In the genomic region with DNA sequence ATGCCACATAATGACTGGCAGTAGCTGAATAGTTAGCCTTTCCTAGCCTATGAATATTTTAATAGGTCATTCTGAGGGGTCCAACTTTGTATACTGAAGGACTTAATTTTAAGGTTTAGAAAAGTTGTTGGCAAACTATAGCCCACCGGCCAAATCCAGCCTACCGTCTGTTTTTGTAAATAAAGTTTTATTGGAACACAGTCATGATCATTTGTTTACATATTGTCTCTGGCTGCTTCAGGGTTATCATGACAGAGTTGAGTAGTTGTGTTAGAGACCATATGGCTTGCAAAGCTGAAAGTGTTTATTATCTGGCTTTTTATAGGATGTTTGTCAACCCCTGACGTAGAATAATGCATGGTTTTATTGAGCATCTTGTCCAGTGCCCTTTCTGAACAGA, we compare ENCODE assay signal across 27 cellular contexts.
"Had no signal": no experiment of that assay in that cellular context is flagged by ENCODE, and none has a peak within 500 bp of the region (broad histone marks: within the 10 kb centered on the region; RNA-seq: fewer than 3 reads in every experiment).

No MANE protein-coding gene starts in this region.

- H3K4me3 ChIP-seq: coronary artery, dorsolateral prefrontal cortex had no signal

- H3K36me3 ChIP-seq: brain microvascular endothelial cell had no signal

- H3K27me3 ChIP-seq: brain microvascular endothelial cell, dorsolateral prefrontal cortex had no signal

- FAIRE-seq: astrocyte, bronchial epithelial cell, frontal cortex had no signal

- DNase-seq: activated CD4-positive, alpha-beta memory T cell treated with anti-CD3 and anti-CD28 coated beads for 36 hours; activated CD4-positive, alpha-beta T cell treated with anti-CD3 and anti-CD28 coated beads for 36 hours; activated CD4-positive, alpha-beta T cell treated with anti-CD3 and anti-CD28 coated beads, Interleukin-2, amount 10 ng/mL, durations not matched to agents 24 days and 14 days; activated CD4-positive, CD25-positive, alpha-beta regulatory T cell; activated CD4-positive, CD25-positive, alpha-beta regulatory T cell treated with anti-CD3 and anti-CD28 coated beads, Interleukin-2, amount 50 U/mL, for 72 hours; activated CD8-positive, alpha-beta memory T cell treated with anti-CD3 and anti-CD28 coated beads, Interleukin-2, amount 10 ng/mL, durations not matched to agents 7 days and 5 days; activated CD8-positive, alpha-beta memory T cell treated with anti-CD3 and anti-CD28 coated beads, Interleukin-2, amount 50 U/mL, for 4 hours; activated CD8-positive, alpha-beta T cell treated with anti-CD3 and anti-CD28 coated beads, Interleukin-2, amount 10 ng/mL, durations not matched to agents 7 days and 5 days; activated gamma-delta T cell; activated naive CD4-positive, alpha-beta T cell; activated naive CD4-positive, alpha-beta T cell treated with anti-CD3 and anti-CD28 coated beads, Interleukin-2, amount 50 U/mL, for 16 hours; activated T-cell treated with anti-CD3 and anti-CD28 coated beads, Interleukin-2, amount 50 U/mL, for 1 hour; activated T-cell treated with anti-CD3 and anti-CD28 coated beads, Interleukin-2, amount 50 U/mL, for 48 hours; amniotic stem cell; anterior cingulate cortex; brain microvascular endothelial cell; dorsolateral prefrontal cortex; effector memory CD4-positive, alpha-beta T cell; endodermal cell; foreskin fibroblast; head of caudate nucleus; T-helper 2 cell had no signal

- H3K27ac ChIP-seq: brain microvascular endothelial cell, dorsolateral prefrontal cortex had no signal

- ATAC-seq: activated CD4-positive, alpha-beta T cell treated with anti-CD3 and anti-CD28 coated beads for 36 hours; activated CD8-positive, alpha-beta memory T cell treated with anti-CD3 and anti-CD28 coated beads, Interleukin-2, amount 10 ng/mL, durations not matched to agents 7 days and 5 days; activated CD8-positive, alpha-beta T cell treated with anti-CD3 and anti-CD28 coated beads, Interleukin-2, amount 10 ng/mL, durations not matched to agents 7 days and 5 days; esophagus mucosa had no signal
